In genomic region chr3:48399387-48400172, GRCh38 we compare ENCODE assay signal across 11 cellular contexts. TPM values are rescaled to one million over a fixed set of nuclear protein-coding genes. Genes with fewer than 3 reads are reported as not detected.
A peak's percentile ranks its signal among the peaks of the same experiment; 100 is the strongest.
DNase-seq lines count a peak whose midpoint lies in the region; ATAC-seq and TF ChIP-seq lines count a peak whose summit lies in the region.
"Had no signal": no experiment of that assay in that cellular context is flagged by ENCODE, and none has a peak within 500 bp of the region (broad histone marks: within the 10 kb centered on the region; RNA-seq: fewer than 3 reads in every experiment).

No MANE protein-coding gene starts in this region.

- H4K20me1 ChIP-seq in HCT116 (ENCODE audit: insufficient read depth): no peaks in the 10 kb centered on the region

- H3K27ac ChIP-seq in HCT116 (ENCODE audit: low read depth, low read length): no peak overlapping the region

- ATAC-seq in HCT116 (peak; percentile 26; the same call in 1 of the 2 replicates), HG02938 (IDR thresholded peaks at IDR 0.05; ENCODE audit: unreplicated experiment) (no peak), GM19035 (IDR thresholded peaks at IDR 0.05; ENCODE audit: unreplicated experiment) (no peak)
- ATAC-seq: Panc1 had no signal

- no peaks in the 10 kb centered on the region for H3K9me2 ChIP-seq in HCT116 (ENCODE audit: insufficient read depth)

- H2AFZ ChIP-seq in HCT116 (ENCODE audit: low read depth, low read length, poor library complexity, severe bottlenecking): no peak overlapping the region

- intact Hi-C loops in HCT116 (cut with micrococcal nuclease): loop anchor here (2.0 kb wide), 1 partner anchor 149 kb away; no protein-coding TSS in a partner anchor

- no TSS peak for BruUV-seq in HCT116 (replicated peaks; lab: Mats Ljungman, UMichigan)

- no peak for TF ChIP-seq RAD21 in HCT116 (IDR thresholded peaks at IDR 0.05; ENCODE audit: low read depth)

- H3K4me3 ChIP-seq in HCT116 (replicated peaks in 1 of 2; ENCODE audit: low read depth in 1 of 2, low read length in 2 of 2): no peak overlapping the region

- no peaks in the 10 kb centered on the region for H3K36me3 ChIP-seq in HCT116 (ENCODE audit: control insufficient read depth in 1 of 2, insufficient read depth in 2 of 2, low read length in 2 of 2)

- H3K79me2 ChIP-seq in HCT116 (ENCODE audit: insufficient read depth, low read length): no peaks in the 10 kb centered on the region

- H3K27me3 ChIP-seq in HCT116 (ENCODE audit: insufficient read depth, low read length): no peaks in the 10 kb centered on the region

- no peaks in the 10 kb centered on the region for H3K9me3 ChIP-seq in HCT116 (ENCODE audit: control insufficient read depth in 1 of 2, insufficient read depth in 1 of 2, low read depth in 1 of 2, low read length in 2 of 2)

- no peak for TF ChIP-seq CTCF in HCT116 (IDR thresholded peaks at IDR 0.05 in 2 of 3, conservative IDR thresholded peaks at IDR 0.05 in 1 of 3; ENCODE audit: borderline replicate concordance in 1 of 3, insufficient read depth in 1 of 3, low read depth in 2 of 3, low read length in 2 of 3)

- no peak overlapping the region for H3K4me2 ChIP-seq in HCT116 (ENCODE audit: low read length)

- peaks cover 14 to 33% of the 10 kb centered on the region in 2 experiments for H3K4me1 ChIP-seq in HCT116 (ENCODE audit: control insufficient read depth in 1 of 2, insufficient read depth in 2 of 2, low read length in 2 of 2)

- CTCF ChIA-PET in HCT116 (lab: Charles Lee): interaction anchor here (0.7 to 8.0 kb wide), 9 partner anchors 36 to 236 kb away, joined by 3 to 386 read pairs (median 3); partner anchors contain the start of genes PFKFB4 and SLC26A6

- DNase-seq in HCT116 (ENCODE audit: low read depth, low spot score): no peak
- peak; percentile 11 for DNase-seq in activated CD8-positive, alpha-beta memory T cell treated with anti-CD3 and anti-CD28 coated beads, Interleukin-2, amount 50 U/mL, for 4 hours
- peak; percentile 9 for DNase-seq in mucosa of gallbladder (ENCODE audit: low spot score)
- no peak for DNase-seq in activated gamma-delta T cell (lab: John Stamatoyannopoulos, UW)
- DNase-seq: activated CD4-positive, alpha-beta T cell treated with anti-CD3 and anti-CD28 coated beads for 1 hour; amniotic stem cell; DND-41 had no signal

- no peak for TF ChIP-seq POLR2A in HCT116 (IDR thresholded peaks at IDR 0.05; ENCODE audit: borderline replicate concordance, extremely low read depth, insufficient read depth, insufficient read length)

- RAD21 ChIA-PET in HCT116 (lab: Charles Lee; ENCODE audit: low non-redundant PET in 1 of 2, low total read pairs in 2 of 2, uncharacterized antibody in 2 of 2, unreplicated experiment in 2 of 2): interaction anchor here (0.7 to 4.1 kb wide), 5 partner anchors 34 to 613 kb away, joined by 3 to 59 read pairs (median 13); no protein-coding TSS in a partner anchor

- H3K9ac ChIP-seq in HCT116 (ENCODE audit: low read length): no peak overlapping the region

- POLR2A ChIA-PET in HCT116 (lab: Charles Lee): interaction anchor here (0.5 kb wide), 1 partner anchor 43 kb away, joined by 4 read pairs; no protein-coding TSS in a partner anchor

TF ChIP-seq in HCT116, 20 proteins besides CTCF, POLR2A, EP300 and RAD21:
- TF ChIP-seq YY1 (IDR thresholded peaks at IDR 0.05; ENCODE audit: extremely low read depth, insufficient replicate concordance, low read depth, low read length) (no peak), POLR2AphosphoS5 (IDR thresholded peaks at IDR 0.05; ENCODE audit: low read depth, low read length) (no peak), EZH2phosphoT487 (IDR thresholded peaks at IDR 0.05; ENCODE audit: borderline replicate concordance) (no peak), ZNF274 (IDR thresholded peaks at IDR 0.05; ENCODE audit: low read depth, low read length) (no peak), ELF1 (IDR thresholded peaks at IDR 0.05; ENCODE audit: borderline replicate concordance, low read depth) (no peak), ATF3 (IDR thresholded peaks at IDR 0.05) (no peak), CEBPB (IDR thresholded peaks at IDR 0.05; ENCODE audit: low read depth) (no peak), MAX (IDR thresholded peaks at IDR 0.05) (no peak), TCF7L2 (IDR thresholded peaks at IDR 0.05; ENCODE audit: borderline replicate concordance, extremely low read depth, insufficient read depth, insufficient read length) (no peak), FOSL1 (IDR thresholded peaks at IDR 0.05; ENCODE audit: low read depth) (no peak), ZBTB33 (IDR thresholded peaks at IDR 0.05; ENCODE audit: extremely low read depth, insufficient replicate concordance, low read length) (no peak), SIN3A (IDR thresholded peaks at IDR 0.05; ENCODE audit: low read depth) (no peak), JUND (IDR thresholded peaks at IDR 0.05) (no peak)

RNA-seq across cellular contexts. Expression of gene FBXW12, which starts 27.6 kb away (rescaled TPM):
- not detected for total RNA-seq in HCT116 (2021; ENCODE audit: unreplicated experiment)
- polyA plus RNA-seq in HCT116 (2012): 0.07 TPM in 1 of 2 replicates, not detected in the other
- total RNA-seq in mucosa of gallbladder: not detected
- total RNA-seq: mononuclear cell had no signal

RNA-seq across cellular contexts. Expression of gene PLXNB1, which starts 30.3 kb away (rescaled TPM):
- total RNA-seq in HCT116 (2021; ENCODE audit: unreplicated experiment) (35.6 TPM), mucosa of gallbladder (257 TPM)
- polyA plus RNA-seq in HCT116 (2012): 29.6 and 32.1 TPM in 2 replicates

RNA-seq across cellular contexts. Expression of gene CCDC51, which starts 40.3 kb away (rescaled TPM):
- 29.3 TPM for total RNA-seq in HCT116 (2021; ENCODE audit: unreplicated experiment)
- 21.0 and 26.8 TPM in 2 replicates for polyA plus RNA-seq in HCT116 (2012)
- 10.1 TPM for total RNA-seq in mucosa of gallbladder

RNA-seq across cellular contexts. Expression of gene TMA7, which starts 40.5 kb away (rescaled TPM):
- 334 TPM for total RNA-seq in HCT116 (2021; ENCODE audit: unreplicated experiment)
- 294 and 408 TPM in 2 replicates for polyA plus RNA-seq in HCT116 (2012)
- total RNA-seq in mucosa of gallbladder: 165 TPM

RNA-seq across cellular contexts. Expression of gene ATRIP, which starts 47.0 kb away (rescaled TPM):
- total RNA-seq in HCT116 (2021; ENCODE audit: unreplicated experiment) (15.6 TPM), mucosa of gallbladder (4.6 TPM)
- polyA plus RNA-seq in HCT116 (2012): 10.0 and 10.3 TPM in 2 replicates

Comparison
In these comparisons a context has a peak if more than half of its experiments do, and no peak if none do; other contexts are left out.
1. DNase-seq: peak in activated CD8-positive, alpha-beta memory T cell treated with anti-CD3 and anti-CD28 coated beads, Interleukin-2, amount 50 U/mL, for 4 hours (single experiment) and mucosa of gallbladder (single experiment); none in HCT116 (single experiment) and activated gamma-delta T cell (single experiment).